In the genomic region with DNA sequence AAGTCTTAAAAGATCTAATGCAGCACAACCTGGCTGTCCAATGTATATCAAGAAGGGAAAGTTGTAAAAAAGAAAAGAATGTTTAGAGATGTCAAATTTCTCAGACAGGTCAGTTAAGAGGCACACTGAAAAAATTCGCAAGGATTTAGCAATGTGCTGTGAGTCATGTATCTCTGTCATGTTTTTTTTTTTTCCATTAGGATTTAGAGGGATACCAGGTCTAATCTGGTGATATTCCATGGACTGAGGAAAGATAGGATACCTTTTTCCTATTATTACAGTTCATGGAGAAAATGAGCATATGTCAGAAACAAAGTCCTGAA, we compare ENCODE assay signal across 25 cellular contexts.
A peak's percentile ranks its signal among the peaks of the same experiment; 100 is the strongest.
DNase-seq lines count a peak whose midpoint lies in the region; ATAC-seq, FAIRE-seq and TF ChIP-seq lines count a peak whose summit lies in the region.
"Had no signal": no experiment of that assay in that cellular context is flagged by ENCODE, and none has a peak within 500 bp of the region (broad histone marks: within the 10 kb centered on the region; RNA-seq: fewer than 3 reads in every experiment).

No MANE protein-coding gene starts in this region.

- no peaks in the 10 kb centered on the region for H3K4me1 ChIP-seq in Karpas-422 (ENCODE audit: low read length)
- H3K4me1 ChIP-seq in mesendoderm (ENCODE audit: control insufficient read depth, low read depth, low read length): no peaks in the 10 kb centered on the region
- H3K4me1 ChIP-seq: BLaER1, prostate gland, sigmoid colon, suprapubic skin, upper lobe of right lung had no signal

- no peak overlapping the region for H2AFZ ChIP-seq in Karpas-422 (ENCODE audit: low read length)
- H2AFZ ChIP-seq: GM23248 had no signal

- H2BK120ac ChIP-seq in mesendoderm (ENCODE audit: low read depth, low read length): no peak overlapping the region

- H3K4me3 ChIP-seq in bronchial epithelial cell (ENCODE audit: low read depth, low read length) (no peak overlapping the region), fibroblast of villous mesenchyme (ENCODE audit: low read depth, low read length) (no peak overlapping the region), Karpas-422 (ENCODE audit: low read length) (no peak overlapping the region), mesendoderm (ENCODE audit: low read length) (no peak overlapping the region)
- H3K4me3 ChIP-seq: BLaER1, GM23248, prostate gland, sigmoid colon, suprapubic skin, upper lobe of right lung had no signal

- no peak overlapping the region for H3K9ac ChIP-seq in Karpas-422 (ENCODE audit: low read length)
- H3K9ac ChIP-seq in mesendoderm (ENCODE audit: low read length): no peak overlapping the region
- H3K9ac ChIP-seq: BLaER1, GM23248 had no signal

- no peak overlapping the region for H4K8ac ChIP-seq in mesendoderm (ENCODE audit: low read depth, low read length)

- no peaks in the 10 kb centered on the region for H3K79me2 ChIP-seq in Karpas-422 (ENCODE audit: low read length)
- H3K79me2 ChIP-seq in mesendoderm (ENCODE audit: control insufficient read depth, insufficient read depth, low read length): no peaks in the 10 kb centered on the region

- DNase-seq in EL (peak; percentile 13), NCI-H226 (peak; percentile 57), bronchial epithelial cell (ENCODE audit: low read depth) (peak; percentile 26), fibroblast of villous mesenchyme (ENCODE audit: low read depth) (peak; percentile 56), Karpas-422 (no peak), mesendoderm (no peak)
- DNase-seq in stimulated activated CD4-positive, alpha-beta T cell treated with anti-CD3 and anti-CD28 coated beads, Interleukin-2, amount 100 ng/mL, for 48 hours: no peak
- DNase-seq: activated CD4-positive, CD25-positive, alpha-beta regulatory T cell treated with anti-CD3 and anti-CD28 coated beads, Interleukin-2, amount 50 U/mL, for 72 hours; activated CD8-positive, alpha-beta T cell treated with anti-CD3 and anti-CD28 coated beads for 36 hours; effector CD4-positive, alpha-beta T cell; GF-D8; GM23248; NCI-H1105 treated with DMSO at 0.1 percent for 48 hours; NCI-H2081; NCI-H2227 treated with DMSO at 0.1 percent for 48 hours; sigmoid colon; stimulated activated naive CD4-positive, alpha-beta T cell; T-cell; upper lobe of right lung had no signal

- no peak overlapping the region for H2BK15ac ChIP-seq in mesendoderm (replicated peaks; ENCODE audit: low read depth)

- H3K27ac ChIP-seq in Karpas-422 (ENCODE audit: low read length): no peak overlapping the region
- H3K27ac ChIP-seq in mesendoderm (ENCODE audit: low read depth, low read length): no peak overlapping the region
- H3K27ac ChIP-seq: BLaER1, epithelial cell of prostate, GM23248, prostate gland, sigmoid colon, suprapubic skin, upper lobe of right lung had no signal

- no peak for FAIRE-seq in bronchial epithelial cell (lab: Jason Lieb, UNC)

- H2AK5ac ChIP-seq in mesendoderm (ENCODE audit: low read length): no peak overlapping the region

- H3K9me3 ChIP-seq in Karpas-422 (ENCODE audit: low read length): no peaks in the 10 kb centered on the region
- H3K9me3 ChIP-seq: BLaER1, prostate gland, sigmoid colon, suprapubic skin, upper lobe of right lung had no signal

- H3K4me2 ChIP-seq in Karpas-422 (ENCODE audit: low read depth, low read length, poor library complexity, severe bottlenecking): no peak overlapping the region
- no peak overlapping the region for H3K4me2 ChIP-seq in mesendoderm (ENCODE audit: low read length)
- H3K4me2 ChIP-seq: BLaER1 had no signal

- H3K18ac ChIP-seq in mesendoderm (ENCODE audit: low read length): no peak overlapping the region

- H3K4ac ChIP-seq in mesendoderm (ENCODE audit: low read depth, low read length): no peak overlapping the region

- no peaks in the 10 kb centered on the region for H4K20me1 ChIP-seq in Karpas-422 (ENCODE audit: insufficient read depth, low read depth, low read length)
- H4K20me1 ChIP-seq: BLaER1 had no signal

- no peak overlapping the region for H3K23ac ChIP-seq in mesendoderm (ENCODE audit: low read length)

- no peaks in the 10 kb centered on the region for H3K79me1 ChIP-seq in mesendoderm (ENCODE audit: low read length)

- no peaks in the 10 kb centered on the region for H3K9me2 ChIP-seq in Karpas-422 (replicated peaks; ENCODE audit: insufficient read depth, low read length)

- no peak overlapping the region for H3K56ac ChIP-seq in mesendoderm (ENCODE audit: low read length)

- H4K5ac ChIP-seq in mesendoderm (ENCODE audit: low read length): no peak overlapping the region

- H2BK5ac ChIP-seq in mesendoderm (ENCODE audit: low read length): no peak overlapping the region

- H3K27me3 ChIP-seq in bronchial epithelial cell (ENCODE audit: control insufficient read depth, insufficient read depth, low read length) (no peaks in the 10 kb centered on the region), Karpas-422 (ENCODE audit: low read length) (no peaks in the 10 kb centered on the region), mesendoderm (ENCODE audit: insufficient read depth, low read length, poor library complexity) (no peaks in the 10 kb centered on the region)
- H3K27me3 ChIP-seq: BLaER1, sigmoid colon, suprapubic skin, upper lobe of right lung had no signal

- TF ChIP-seq CTCF in bronchial epithelial cell (IDR thresholded peaks at IDR 0.05; ENCODE audit: insufficient read depth, low read length, severe bottlenecking): no peak
- no peak for TF ChIP-seq CTCF in fibroblast of villous mesenchyme (IDR thresholded peaks at IDR 0.05; ENCODE audit: insufficient read depth, low read depth, low read length)

- no peaks in the 10 kb centered on the region for H3K36me3 ChIP-seq in bronchial epithelial cell (ENCODE audit: control insufficient read depth, insufficient read depth, low read length)
- H3K36me3 ChIP-seq in Karpas-422 (ENCODE audit: insufficient read depth, low read length): no peaks in the 10 kb centered on the region
- no peaks in the 10 kb centered on the region for H3K36me3 ChIP-seq in mesendoderm (ENCODE audit: control insufficient read depth, insufficient read depth, low read length)
- H3K36me3 ChIP-seq: BLaER1, prostate gland, sigmoid colon, suprapubic skin, upper lobe of right lung had no signal

- no peak for ATAC-seq in GM21737 (IDR thresholded peaks at IDR 0.05; ENCODE audit: unreplicated experiment)
- ATAC-seq: activated CD8-positive, alpha-beta T cell treated with anti-CD3 and anti-CD28 coated beads for 36 hours; left lobe of liver; T-cell; upper lobe of right lung had no signal

- no CpG with 5 or more reads among the region's 1 CpG for WGBS in mesendoderm (ENCODE audit: extremely low coverage, insufficient coverage, low lambda C conversion rate)

Comparison
In these comparisons a context has a peak if more than half of its experiments do, and no peak if none do; other contexts are left out.
1. DNase-seq: peak in EL (single experiment), NCI-H226 (single experiment), bronchial epithelial cell (single experiment) and fibroblast of villous mesenchyme (single experiment); none in Karpas-422 (single experiment), mesendoderm (single experiment) and stimulated activated CD4-positive, alpha-beta T cell treated with anti-CD3 and anti-CD28 coated beads, Interleukin-2, amount 100 ng/mL, for 48 hours (0 of 2).